8 cellular contexts compared by ENCODE assay signal in the genomic region with DNA sequence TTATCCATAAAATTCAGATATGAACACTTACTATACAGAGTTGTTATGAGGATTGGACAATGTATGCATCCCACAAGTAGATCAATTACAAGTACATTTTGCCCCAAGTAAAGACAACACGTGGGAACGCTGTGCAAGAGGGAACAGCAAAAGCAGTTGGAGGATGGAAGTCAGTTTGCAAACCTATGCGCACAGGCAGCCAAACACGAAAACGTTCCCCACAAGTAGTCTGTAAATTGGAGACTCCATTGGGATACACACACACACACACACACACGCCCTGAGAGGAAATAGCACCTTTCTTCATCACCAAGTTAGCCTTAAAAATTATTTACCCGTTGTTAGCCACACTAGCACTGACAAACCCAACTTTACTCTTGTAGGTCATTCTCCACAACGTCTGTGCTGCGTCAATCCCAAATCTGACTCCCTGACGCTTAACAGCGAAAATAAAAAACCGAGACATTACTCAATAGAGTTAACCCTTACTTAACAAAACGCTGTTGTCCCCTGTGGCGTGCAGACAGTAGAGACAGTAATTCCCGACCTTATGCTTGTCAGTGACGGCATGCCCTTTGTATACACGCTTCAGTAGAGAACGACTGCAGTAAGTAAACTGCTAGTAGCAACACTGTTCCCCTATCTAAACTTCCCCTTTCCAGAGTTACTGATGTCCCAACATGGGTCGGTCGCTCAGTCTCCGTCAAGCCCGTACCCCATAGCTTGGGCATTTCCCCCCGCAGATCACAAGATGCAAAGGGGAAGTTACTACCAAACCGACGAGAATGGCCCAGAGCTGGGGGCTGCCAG. TPM values are rescaled to one million over a fixed set of nuclear protein-coding genes. Genes with fewer than 3 reads are reported as not detected.
DNase-seq lines count a peak whose midpoint lies in the region; ATAC-seq and TF ChIP-seq lines count a peak whose summit lies in the region.

No MANE protein-coding gene starts in this region.

- H3K27ac ChIP-seq in fibroblast of lung (ENCODE audit: insufficient read depth, low read length), result peak overlapping the region; percentile 72

- peak overlapping the region; percentile 70 for H3K9ac ChIP-seq in Loucy (ENCODE audit: low read depth, low read length, poor library complexity, severe bottlenecking)
- peak overlapping the region; percentile 64 for H3K9ac ChIP-seq in fibroblast of lung (ENCODE audit: insufficient read depth, low read length)

- POLR2A ChIA-PET in HEK293T (lab: Yijun Ruan, JAX), result interaction anchor here (1.0 to 1.9 kb wide), 6 partner anchors 21 to 109 kb away, joined by 3 to 19 read pairs (median 5); a partner anchor contains a TSS
- POLR2A ChIA-PET in activated CD4-positive, alpha-beta T cell treated with anti-CD3 and anti-CD28 coated beads, Interleukin-2, amount 10 ng/mL, durations not matched to agents 7 days and 5 days (lab: Charles Lee), result no interaction called here
- POLR2A ChIA-PET in naive thymus-derived CD8-positive, alpha-beta T cell (lab: Charles Lee), result interaction anchor here (1.0 to 2.5 kb wide), 11 partner anchors 11 to 259 kb away, joined by 3 to 76 read pairs (median 4); a partner anchor contains a TSS

- H3K9me2 ChIP-seq in Loucy (replicated peaks; ENCODE audit: low read depth, low read length), result no peaks in the 10 kb centered on the region

- H3K4me2 ChIP-seq in Loucy (ENCODE audit: low read depth, low read length, poor library complexity, severe bottlenecking), result peak overlapping the region; percentile 76
- H3K4me2 ChIP-seq in fibroblast of lung (ENCODE audit: extremely low read depth, insufficient read depth, low read length), result peak overlapping the region; percentile 77

- peak in 1 of 2 donors; percentile 65 for ATAC-seq in naive thymus-derived CD8-positive, alpha-beta T cell

- H3K36me3 ChIP-seq in Loucy (ENCODE audit: insufficient read depth, low read length) (no peaks in the 10 kb centered on the region), fibroblast of lung (ENCODE audit: control insufficient read depth, insufficient read depth, low read length) (no peaks in the 10 kb centered on the region)

- CTCF ChIA-PET in HEK293T (lab: Yijun Ruan, JAX), result no interaction called here
- CTCF ChIA-PET in activated CD4-positive, alpha-beta T cell treated with anti-CD3 and anti-CD28 coated beads, Interleukin-2, amount 10 ng/mL, durations not matched to agents 7 days and 5 days (lab: Charles Lee), result interaction anchor here (0.6 to 2.0 kb wide), 5 partner anchors 8 to 402 kb away, joined by 3 to 8 read pairs (median 4); no protein-coding TSS in a partner anchor

- peaks cover 3% of the 10 kb centered on the region for H3K9me3 Mint-ChIP-seq in activated CD4-positive, alpha-beta T cell treated with anti-CD3 and anti-CD28 coated beads, Interleukin-2, amount 10 ng/mL, durations not matched to agents 7 days and 5 days
- peaks cover 0 to 2% (median 0%) of the 10 kb centered on the region in 9 donors for H3K9me3 Mint-ChIP-seq in naive thymus-derived CD8-positive, alpha-beta T cell

- peak overlapping the region; percentile 79 for H3K4me3 ChIP-seq in Loucy (ENCODE audit: low read length, poor library complexity, severe bottlenecking)
- peak overlapping the region; percentile 63 to 93 (median 83) for H3K4me3 ChIP-seq in fibroblast of lung (replicated peaks in 1 of 4; ENCODE audit: control extremely low read depth in 1 of 4, insufficient read depth in 1 of 4, low read depth in 3 of 4, low read length in 4 of 4)

- H4K20me1 ChIP-seq in Loucy (ENCODE audit: insufficient read depth, low read length, poor library complexity, severe bottlenecking), result peaks cover 9% of the 10 kb centered on the region
- no peaks in the 10 kb centered on the region for H4K20me1 ChIP-seq in fibroblast of lung (ENCODE audit: control insufficient read depth, extremely low read depth, insufficient read depth, low read length)

- no peaks in the 10 kb centered on the region for H3K27me3 ChIP-seq in Loucy (ENCODE audit: insufficient read depth, low read length, poor library complexity, severe bottlenecking)
- H3K27me3 ChIP-seq in fibroblast of lung (ENCODE audit: control insufficient read depth, insufficient read depth, low read length), result no peaks in the 10 kb centered on the region

- H3K27me3 Mint-ChIP-seq in activated CD4-positive, alpha-beta T cell treated with anti-CD3 and anti-CD28 coated beads, Interleukin-2, amount 10 ng/mL, durations not matched to agents 7 days and 5 days, result peaks cover 4% of the 10 kb centered on the region
- peaks cover 0 to 3% (median 0%) of the 10 kb centered on the region in 5 donors for H3K27me3 Mint-ChIP-seq in naive thymus-derived CD8-positive, alpha-beta T cell

- no peak for TF ChIP-seq CTCF in Loucy (conservative IDR thresholded peaks at IDR 0.05; ENCODE audit: low read length)
- no peak for TF ChIP-seq CTCF in fibroblast of lung (conservative IDR thresholded peaks at IDR 0.05 in 1 of 2, IDR thresholded peaks at IDR 0.05 in 1 of 2; ENCODE audit: low read depth in 1 of 2, low read length in 2 of 2)

- peak in 4 of 6 experiments; percentile 26 to 59 (median 44) for DNase-seq in stimulated activated naive CD4-positive, alpha-beta T cell (lab: John Stamatoyannopoulos, UW)
- DNase-seq in stimulated activated naive CD4-positive, alpha-beta T cell treated with Interleukin-2 at 50 U/mL for 16 hours (lab: John Stamatoyannopoulos, UW), result no peak
- DNase-seq in HEK293T (ENCODE audit: extremely low spot score), result peak; percentile 27
- peak; percentile 13 for DNase-seq in activated CD4-positive, alpha-beta T cell treated with anti-CD3 and anti-CD28 coated beads, Interleukin-2, amount 10 ng/mL, durations not matched to agents 7 days and 5 days
- DNase-seq in fibroblast of lung (ENCODE audit: low read depth in 2 of 2), result peak; percentile 59 to 62
- peak in 6 of 10 donors; percentile 1 to 65 (median 30) for DNase-seq in naive thymus-derived CD8-positive, alpha-beta T cell
- DNase-seq in NCI-H2029 treated with DMSO at 0.1 percent for 48 hours (lab: John Stamatoyannopoulos, UW), result no peak

- H3K36me3 Mint-ChIP-seq in activated CD4-positive, alpha-beta T cell treated with anti-CD3 and anti-CD28 coated beads, Interleukin-2, amount 10 ng/mL, durations not matched to agents 7 days and 5 days (ENCODE audit: low read depth), result peaks cover 4% of the 10 kb centered on the region
- H3K36me3 Mint-ChIP-seq in naive thymus-derived CD8-positive, alpha-beta T cell, result no peaks in the 10 kb centered on the region

- H3K27ac Mint-ChIP-seq in activated CD4-positive, alpha-beta T cell treated with anti-CD3 and anti-CD28 coated beads, Interleukin-2, amount 10 ng/mL, durations not matched to agents 7 days and 5 days, result peak overlapping the region; percentile 86
- peak overlapping the region; percentile 90 to 96 (median 94) for H3K27ac Mint-ChIP-seq in naive thymus-derived CD8-positive, alpha-beta T cell

- H2AFZ ChIP-seq in Loucy (ENCODE audit: low read length), result peak overlapping the region; percentile 98
- H2AFZ ChIP-seq in fibroblast of lung (ENCODE audit: low read length), result peak overlapping the region; percentile 85

- H3K9me3 ChIP-seq in Loucy (ENCODE audit: insufficient read depth, low read depth, low read length), result no peaks in the 10 kb centered on the region
- no peaks in the 10 kb centered on the region for H3K9me3 ChIP-seq in fibroblast of lung (ENCODE audit: control insufficient read depth, insufficient read depth, low read depth, low read length)

- H3F3A ChIP-seq in Loucy (ENCODE audit: low read depth), result peaks cover 3% of the 10 kb centered on the region; the same call in 1 of the 2 replicates

- peak overlapping the region; percentile 94 for H3K4me3 Mint-ChIP-seq in activated CD4-positive, alpha-beta T cell treated with anti-CD3 and anti-CD28 coated beads, Interleukin-2, amount 10 ng/mL, durations not matched to agents 7 days and 5 days
- peak overlapping the region; percentile 86 to 100 (median 97) for H3K4me3 Mint-ChIP-seq in naive thymus-derived CD8-positive, alpha-beta T cell

- H3K4me1 ChIP-seq in Loucy (ENCODE audit: insufficient read depth, low read length, poor library complexity, severe bottlenecking) (peaks cover 24% of the 10 kb centered on the region), fibroblast of lung (ENCODE audit: control insufficient read depth, extremely low read depth, insufficient read depth, low read length) (no peaks in the 10 kb centered on the region)

- H3K79me2 ChIP-seq in Loucy (ENCODE audit: insufficient read depth, low read length) (peaks cover 23% of the 10 kb centered on the region; the same call in 1 of the 2 replicates), fibroblast of lung (ENCODE audit: control insufficient read depth, insufficient read depth, low read length) (peaks cover 13% of the 10 kb centered on the region)

- H3K4me1 Mint-ChIP-seq in activated CD4-positive, alpha-beta T cell treated with anti-CD3 and anti-CD28 coated beads, Interleukin-2, amount 10 ng/mL, durations not matched to agents 7 days and 5 days, result peaks cover 39% of the 10 kb centered on the region
- H3K4me1 Mint-ChIP-seq in naive thymus-derived CD8-positive, alpha-beta T cell, result peaks cover 27 to 52% (median 44%) of the 10 kb centered on the region in 4 donors

TF ChIP-seq in HEK293T, 16 proteins besides CTCF, POLR2A, EP300 and RAD21:
- TF ChIP-seq L3MBTL2 (conservative IDR thresholded peaks at IDR 0.05) (peak; percentile 41; the same call in 1 of the 2 replicates), ARNT (IDR thresholded peaks at IDR 0.05) (no peak)
- TF ChIP-seq, protein P1, sequence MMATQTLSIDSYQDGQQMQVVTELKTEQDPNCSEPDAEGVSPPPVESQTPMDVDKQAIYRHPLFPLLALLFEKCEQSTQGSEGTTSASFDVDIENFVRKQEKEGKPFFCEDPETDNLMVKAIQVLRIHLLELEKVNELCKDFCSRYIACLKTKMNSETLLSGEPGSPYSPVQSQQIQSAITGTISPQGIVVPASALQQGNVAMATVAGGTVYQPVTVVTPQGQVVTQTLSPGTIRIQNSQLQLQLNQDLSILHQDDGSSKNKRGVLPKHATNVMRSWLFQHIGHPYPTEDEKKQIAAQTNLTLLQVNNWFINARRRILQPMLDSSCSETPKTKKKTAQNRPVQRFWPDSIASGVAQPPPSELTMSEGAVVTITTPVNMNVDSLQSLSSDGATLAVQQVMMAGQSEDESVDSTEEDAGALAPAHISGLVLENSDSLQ (IDR thresholded peaks at IDR 0.05), result 0 out of 2 replicates have a peak, but pooled peaks have one; percentile 2
TF ChIP-seq in HEK293T: peak in this region for 2.

RNA-seq across cellular contexts. Expression of a gene that starts 0.7 kb away (rescaled TPM):
- 10 to 100 TPM; 13.8 to 15.2 TPM for total RNA-seq in activated CD4-positive, alpha-beta T cell treated with anti-CD3 and anti-CD28 coated beads, Interleukin-2, amount 10 ng/mL, durations not matched to agents 7 days and 5 days
- 59.1 and 97.9 TPM in 2 replicates for total RNA-seq in fibroblast of lung
- polyA plus RNA-seq in fibroblast of lung, result 12.5 and 13.4 TPM in 2 replicates
- polyA plus RNA-seq in fibroblast of lung (2012), result 20.3 and 21.4 TPM in 2 replicates
- polyA minus RNA-seq in fibroblast of lung (ENCODE audit: low replicate concordance), result 3.2 and 6.5 TPM in 2 replicates
- total RNA-seq in naive thymus-derived CD8-positive, alpha-beta T cell, result 10 to 100 TPM; 34.8 to 37.1 TPM
- 10 to 100 TPM; 16.7 to 17.8 (median 17.1) TPM for polyA plus RNA-seq in naive thymus-derived CD8-positive, alpha-beta T cell

Comparison
In these comparisons a context has a peak if more than half of its experiments do, and no peak if none do; other contexts are left out.
1. DNase-seq: peak in stimulated activated naive CD4-positive, alpha-beta T cell (4 of 6), HEK293T (single experiment), activated CD4-positive, alpha-beta T cell treated with anti-CD3 and anti-CD28 coated beads, Interleukin-2, amount 10 ng/mL, durations not matched to agents 7 days and 5 days (single experiment), fibroblast of lung (2 of 2) and naive thymus-derived CD8-positive, alpha-beta T cell (6 of 10); none in stimulated activated naive CD4-positive, alpha-beta T cell treated with Interleukin-2 at 50 U/mL for 16 hours (single experiment) and NCI-H2029 treated with DMSO at 0.1 percent for 48 hours (single experiment).